18 cellular contexts compared by ENCODE assay signal in genomic region chr11:8748317-8748716, GRCh38.
"Had no signal": no experiment of that assay in that cellular context is flagged by ENCODE, and none has a peak within 500 bp of the region (broad histone marks: within the 10 kb centered on the region; RNA-seq: fewer than 3 reads in every experiment).

No MANE protein-coding gene starts in this region.

- H3K27ac Mint-ChIP-seq: naive thymus-derived CD4-positive, alpha-beta T cell; stimulated activated effector memory CD8-positive, alpha-beta T cell treated with anti-CD3 and anti-CD28 coated beads, Interleukin-12 subunit alpha, Interleukin-12 subunit beta, amount 100 ng/mL, for 72 hours had no signal

- H3K9me3 Mint-ChIP-seq: stimulated activated effector memory CD8-positive, alpha-beta T cell treated with anti-CD3 and anti-CD28 coated beads, Interleukin-12 subunit alpha, Interleukin-12 subunit beta, amount 100 ng/mL, for 72 hours had no signal

- H3K9me3 ChIP-seq: colonic mucosa, gastrocnemius medialis, upper lobe of right lung had no signal

- DNase-seq: caudate nucleus; colonic mucosa; effector CD8-positive, alpha-beta T cell; gastrocnemius medialis; glutamatergic neuron; left ventricle myocardium superior; mesendoderm; naive thymus-derived CD4-positive, alpha-beta T cell; posterior cingulate gyrus; stimulated activated CD4-positive, alpha-beta T cell treated with anti-CD3 and anti-CD28 coated beads, Interleukin-4, amount 100 ng/mL, for 1 hour; stimulated activated CD8-positive, alpha-beta memory T cell treated with anti-CD3 and anti-CD28 coated beads, Interleukin-4, amount 100 ng/mL, for 48 hours; stimulated activated naive CD8-positive, alpha-beta T cell treated with anti-CD3 and anti-CD28 coated beads, Interleukin-15, Interleukin-2, amounts not matched to agents 100 U/mL and 50 U/mL, for 24 hours; tibial artery; upper lobe of right lung had no signal

- H3K4me3 ChIP-seq: colonic mucosa, gastrocnemius medialis, right atrium auricular region, tibial artery, upper lobe of right lung had no signal

- H3K4me1 Mint-ChIP-seq: naive thymus-derived CD4-positive, alpha-beta T cell; neural crest cell; stimulated activated effector memory CD8-positive, alpha-beta T cell treated with anti-CD3 and anti-CD28 coated beads, Interleukin-12 subunit alpha, Interleukin-12 subunit beta, amount 100 ng/mL, for 72 hours had no signal

- H3K4me3 Mint-ChIP-seq: naive thymus-derived CD4-positive, alpha-beta T cell; neural crest cell; stimulated activated effector memory CD8-positive, alpha-beta T cell treated with anti-CD3 and anti-CD28 coated beads, Interleukin-12 subunit alpha, Interleukin-12 subunit beta, amount 100 ng/mL, for 72 hours had no signal

- H3K36me3 ChIP-seq: colonic mucosa, gastrocnemius medialis, upper lobe of right lung had no signal

- H3K27me3 ChIP-seq: colonic mucosa, gastrocnemius medialis, right atrium auricular region, tibial artery, upper lobe of right lung had no signal

- H3K36me3 Mint-ChIP-seq: stimulated activated effector memory CD8-positive, alpha-beta T cell treated with anti-CD3 and anti-CD28 coated beads, Interleukin-12 subunit alpha, Interleukin-12 subunit beta, amount 100 ng/mL, for 72 hours had no signal

- ATAC-seq: esophagus mucosa; gastrocnemius medialis; naive thymus-derived CD4-positive, alpha-beta T cell; stimulated activated effector memory CD8-positive, alpha-beta T cell treated with anti-CD3 and anti-CD28 coated beads, Interleukin-12 subunit alpha, Interleukin-12 subunit beta, amount 100 ng/mL, for 72 hours; stimulated activated naive CD8-positive, alpha-beta T cell treated with anti-CD3 and anti-CD28 coated beads, Interleukin-15, Interleukin-2, amounts not matched to agents 100 U/mL and 50 U/mL, for 24 hours; upper lobe of right lung had no signal

- H3K4me1 ChIP-seq: colonic mucosa, gastrocnemius medialis, tibial artery, upper lobe of right lung had no signal

- H3K27ac ChIP-seq: colonic mucosa, gastrocnemius medialis, tibial artery, upper lobe of right lung had no signal
